8 cellular contexts compared by ENCODE assay signal in genomic region chr15:64460737-64461576, GRCh38. TPM values are rescaled to one million over a fixed set of nuclear protein-coding genes. Genes with fewer than 3 reads are reported as not detected.
DNase-seq lines count a peak whose midpoint lies in the region; ATAC-seq and TF ChIP-seq lines count a peak whose summit lies in the region.

No MANE protein-coding gene starts in this region.

- H3K79me2 ChIP-seq in PC-9 (ENCODE audit: low read depth), result peaks cover 43% of the 10 kb centered on the region

- H3K27ac ChIP-seq in PC-9, result peak overlapping the region; percentile 14; the same call in 1 of the 2 replicates
- H3K27ac ChIP-seq in tibial nerve, result peak overlapping the region; percentile 80 to 96 (median 89)

- TF ChIP-seq POLR2A in tibial nerve (IDR thresholded peaks at IDR 0.05), result peak in 1 of 2 donors; percentile 26

- H3K4me1 ChIP-seq in PC-9 (replicated peaks; ENCODE audit: insufficient read depth) (peaks cover 13% of the 10 kb centered on the region), tibial nerve (peaks cover 5 to 60% (median 40%) of the 10 kb centered on the region in 4 donors)

- peak in 1 of 2 donors; percentile 75 for TF ChIP-seq EP300 in tibial nerve (IDR thresholded peaks at IDR 0.05)

- TF ChIP-seq CTCF in PC-9 (conservative IDR thresholded peaks at IDR 0.05), result no peak
- peak; percentile 22 for TF ChIP-seq CTCF in fibroblast of the aortic adventitia (IDR thresholded peaks at IDR 0.05; ENCODE audit: insufficient read depth, low read length)
- TF ChIP-seq CTCF in tibial nerve (IDR thresholded peaks at IDR 0.05), result peak in 1 of 5 experiments; percentile 14

- peak overlapping the region; percentile 78 for H3K4me2 ChIP-seq in PC-9

- H3K27me3 Mint-ChIP-seq in natural killer cell treated with Interleukin-12 subunit alpha and Interleukin-12 subunit beta and Interleukin-15 and Interleukin-18, amount 100 ng/mL, for 72 hours, result no peaks in the 10 kb centered on the region

- H3K9me3 ChIP-seq in PC-9 (ENCODE audit: insufficient read depth, low read depth), result no peaks in the 10 kb centered on the region
- no peaks in the 10 kb centered on the region for H3K9me3 ChIP-seq in tibial nerve

- H3F3A ChIP-seq in PC-9 (ENCODE audit: insufficient read depth, low read depth), result peaks cover 9% of the 10 kb centered on the region; the same call in 1 of the 2 replicates

- peaks cover 34 to 56% of the 10 kb centered on the region in 2 donors for H3K4me1 Mint-ChIP-seq in natural killer cell treated with Interleukin-12 subunit alpha and Interleukin-12 subunit beta and Interleukin-15 and Interleukin-18, amount 100 ng/mL, for 72 hours (ENCODE audit: low read depth in 2 of 2)

- POLR2A ChIA-PET in PC-9 (lab: Charles Lee; ENCODE audit: unreplicated experiment), result interaction anchor here (0.5 kb wide), 1 partner anchor 20 kb away, joined by 8 read pairs; no protein-coding TSS in a partner anchor

- intact Hi-C loops in PC-9 (cut with micrococcal nuclease; ENCODE audit: unreplicated experiment), result no loop called here

- CTCF ChIA-PET in PC-9 (lab: Charles Lee), result interaction anchor here (0.6 kb wide), 1 partner anchor 961 kb away, joined by 3 read pairs; no protein-coding TSS in a partner anchor

- no peaks in the 10 kb centered on the region for H3K9me3 Mint-ChIP-seq in natural killer cell treated with Interleukin-12 subunit alpha and Interleukin-12 subunit beta and Interleukin-15 and Interleukin-18, amount 100 ng/mL, for 72 hours

- peak overlapping the region; percentile 96 for H3K4me3 Mint-ChIP-seq in natural killer cell treated with Interleukin-12 subunit alpha and Interleukin-12 subunit beta and Interleukin-15 and Interleukin-18, amount 100 ng/mL, for 72 hours

- DNase-seq in Daoy (ENCODE audit: low read depth) (peak; percentile 60), PC-9 (peak; percentile 33 to 59), fibroblast of the aortic adventitia (ENCODE audit: low read depth) (peak; percentile 79), tibial nerve (ENCODE audit: low spot score in 2 of 2) (peak in 1 of 2 donors; percentile 60), NCI-H1436 (lab: John Stamatoyannopoulos, UW) (no peak)
- DNase-seq in activated effector memory CD4-positive, alpha-beta T cell treated with Interleukin-2 at 50 U/mL for 16 hours, result peak; percentile 9
- no peak for DNase-seq in natural killer cell treated with Interleukin-12 subunit alpha and Interleukin-12 subunit beta and Interleukin-15 and Interleukin-18, amount 100 ng/mL, for 72 hours (ENCODE audit: low spot score)

- peak; percentile 13 for ATAC-seq in HG02943 (IDR thresholded peaks at IDR 0.05; ENCODE audit: low read depth, unreplicated experiment)
- ATAC-seq in natural killer cell treated with Interleukin-12 subunit alpha and Interleukin-12 subunit beta and Interleukin-15 and Interleukin-18, amount 100 ng/mL, for 72 hours, result peak; percentile 47 to 60

- H3K4me3 ChIP-seq in PC-9 (peak overlapping the region; percentile 63), fibroblast of the aortic adventitia (ENCODE audit: low read depth, low read length) (peak overlapping the region; percentile 79), tibial nerve (peak overlapping the region; percentile 62 to 94 (median 78))

- no peaks in the 10 kb centered on the region for H3K9me2 ChIP-seq in PC-9 (ENCODE audit: insufficient read depth)

- H3K27me3 ChIP-seq in PC-9 (ENCODE audit: insufficient read depth, low read depth) (no peaks in the 10 kb centered on the region), tibial nerve (no peaks in the 10 kb centered on the region)

- WGBS in tibial nerve, 2 donors, result 1 to 4% methylated on average over 16 to 38 of the region's 54 CpGs

- H3K36me3 Mint-ChIP-seq in natural killer cell treated with Interleukin-12 subunit alpha and Interleukin-12 subunit beta and Interleukin-15 and Interleukin-18, amount 100 ng/mL, for 72 hours, result peaks cover 18% of the 10 kb centered on the region

- no peaks in the 10 kb centered on the region; the same call in 1 of the 2 replicates for H4K20me1 ChIP-seq in PC-9 (ENCODE audit: insufficient read depth)

- H3K27ac Mint-ChIP-seq in natural killer cell treated with Interleukin-12 subunit alpha and Interleukin-12 subunit beta and Interleukin-15 and Interleukin-18, amount 100 ng/mL, for 72 hours, result peak overlapping the region; percentile 86 to 93

- H3K36me3 ChIP-seq in PC-9 (ENCODE audit: low read depth) (no peaks in the 10 kb centered on the region), tibial nerve (peaks cover 0 to 4% (median 0%) of the 10 kb centered on the region in 3 donors)

- H2AFZ ChIP-seq in PC-9, result 0 out of 2 replicates have a peak overlapping the region, but pooled peaks have one; percentile 58

- BruUV-seq in PC-9 (replicated peaks; lab: Mats Ljungman, UMichigan), result no TSS peak

RNA-seq across cellular contexts. Expression of gene ZNF609, which starts 0.6 kb away (rescaled TPM):
- 7.3 and 9.6 TPM in 2 replicates for total RNA-seq in Daoy (2014; rRNA removed; shearing (Covaris generic))
- total RNA-seq in PC-9 (2021) (37.8 and 38.6 TPM in 2 replicates), fibroblast of the aortic adventitia (ENCODE audit: low replicate concordance) (19.3 and 38.8 TPM in 2 replicates), tibial nerve (10 to 100 TPM; 22.9 to 38.7 (median 27.1) TPM)
- 10 to 100 TPM; 36.9 to 67.6 TPM for total RNA-seq in natural killer cell treated with Interleukin-12 subunit alpha and Interleukin-12 subunit beta and Interleukin-15 and Interleukin-18, amount 100 ng/mL, for 72 hours

Comparison
In these comparisons a context has a peak if more than half of its experiments do, and no peak if none do; other contexts are left out.
1. DNase-seq: peak in Daoy (single experiment), PC-9 (2 of 2), activated effector memory CD4-positive, alpha-beta T cell treated with Interleukin-2 at 50 U/mL for 16 hours (single experiment) and fibroblast of the aortic adventitia (single experiment); none in natural killer cell treated with Interleukin-12 subunit alpha and Interleukin-12 subunit beta and Interleukin-15 and Interleukin-18, amount 100 ng/mL, for 72 hours (single experiment) and NCI-H1436 (single experiment).
2. Peak in every context shown above with its lines, with median percentiles within 50 percentile points of each other: H3K4me3 ChIP-seq.